Comparison of ENCODE assay signal across 8 cellular contexts in genomic region chr6:53794073-53794719, GRCh38. TPM values are rescaled to one million over a fixed set of nuclear protein-coding genes. Genes with fewer than 3 reads are reported as not detected.
A peak's percentile ranks its signal among the peaks of the same experiment; 100 is the strongest.
DNase-seq lines count a peak whose midpoint lies in the region; ATAC-seq and TF ChIP-seq lines count a peak whose summit lies in the region.

No MANE protein-coding gene starts in this region.

- ATAC-seq in GM19463 (IDR thresholded peaks at IDR 0.05; ENCODE audit: unreplicated experiment), result peak; percentile 50
- peak; percentile 42 for ATAC-seq in HG03521 (IDR thresholded peaks at IDR 0.05; ENCODE audit: unreplicated experiment)

- H3K27me3 ChIP-seq in OCI-LY3 (ENCODE audit: low read depth, low read length) (peaks cover 23% of the 10 kb centered on the region; the same call in 1 of the 2 replicates), testis (no peaks in the 10 kb centered on the region)

- peaks cover 50% of the 10 kb centered on the region for H3K36me3 Mint-ChIP-seq in Calu3 (ENCODE audit: insufficient read depth, unreplicated experiment)
- H3K36me3 Mint-ChIP-seq in nephron progenitor cell (ENCODE audit: low read depth), result peaks cover 7% of the 10 kb centered on the region

- H3K4me1 Mint-ChIP-seq in Calu3 (ENCODE audit: low read depth, unreplicated experiment), result peaks cover 53% of the 10 kb centered on the region
- H3K4me1 Mint-ChIP-seq in nephron progenitor cell, result peaks cover 38% of the 10 kb centered on the region

- H3K4me1 ChIP-seq in OCI-LY3 (ENCODE audit: low read length) (peaks cover 17% of the 10 kb centered on the region), testis (peaks cover 11% of the 10 kb centered on the region)

- H3K4me2 ChIP-seq in OCI-LY3 (ENCODE audit: low read length), result peak overlapping the region; percentile 93

- H3K79me2 ChIP-seq in OCI-LY3 (ENCODE audit: low read length), result peaks cover 7% of the 10 kb centered on the region; the same call in 1 of the 2 replicates

- no peaks in the 10 kb centered on the region for H3K9me3 Mint-ChIP-seq in Calu3 (ENCODE audit: low read depth, unreplicated experiment)
- H3K9me3 Mint-ChIP-seq in nephron progenitor cell, result peaks cover 20% of the 10 kb centered on the region

- H3K9me3 ChIP-seq in OCI-LY3 (ENCODE audit: insufficient read depth, low read length), result no peaks in the 10 kb centered on the region; the same call in 1 of the 2 replicates
- H3K9me3 ChIP-seq in testis, result no peaks in the 10 kb centered on the region

- H3K27me3 Mint-ChIP-seq in Calu3 (ENCODE audit: unreplicated experiment), result no peaks in the 10 kb centered on the region
- H3K27me3 Mint-ChIP-seq in nephron progenitor cell (ENCODE audit: low read depth, poor library complexity), result peaks cover 61% of the 10 kb centered on the region

- H3K27ac Mint-ChIP-seq in Calu3 (ENCODE audit: unreplicated experiment), result peak overlapping the region; percentile 91
- peak overlapping the region; percentile 28 for H3K27ac Mint-ChIP-seq in nephron progenitor cell

- no TSS peak for BruUV-seq in Calu3 (replicated peaks; lab: Mats Ljungman, UMichigan)

- DNase-seq in Calu3, result peak; percentile 75
- DNase-seq in activated T-helper 9 cell treated with anti-CD3 and anti-CD28 coated beads, Interleukin-2, amount 50 U/mL, for 16 hours (ENCODE audit: low read depth), result peak; percentile 28
- DNase-seq in fibroblast of the conjunctiva (ENCODE audit: low read depth), result peak; percentile 79
- DNase-seq in nephron progenitor cell, result peak; percentile 59
- peak; percentile 83 for DNase-seq in testis

- TF ChIP-seq POLR2A in testis (IDR thresholded peaks at IDR 0.05), result no peak

- H3K36me3 ChIP-seq in OCI-LY3 (replicated peaks; ENCODE audit: low read depth, low read length) (no peaks in the 10 kb centered on the region), testis (ENCODE audit: low read depth, missing control alignments) (no peaks in the 10 kb centered on the region)

- no peaks in the 10 kb centered on the region for H4K20me1 ChIP-seq in OCI-LY3 (ENCODE audit: insufficient read depth, low read length)

- peak overlapping the region; percentile 86 for H3K4me3 ChIP-seq in OCI-LY3 (ENCODE audit: low read length)
- peak overlapping the region; percentile 82 to 93 for H3K4me3 ChIP-seq in testis

- no peak for TF ChIP-seq CTCF in Calu3 (IDR thresholded peaks at IDR 0.05; ENCODE audit: unreplicated experiment)
- peak; percentile 50 for TF ChIP-seq CTCF in OCI-LY3 (IDR thresholded peaks at IDR 0.05; ENCODE audit: low read depth, low read length)
- no peak for TF ChIP-seq CTCF in nephron progenitor cell (IDR thresholded peaks at IDR 0.05)
- peak; percentile 32 to 50 (median 38) for TF ChIP-seq CTCF in testis (IDR thresholded peaks at IDR 0.05)

- H2AFZ ChIP-seq in OCI-LY3 (ENCODE audit: low read depth, low read length), result peak overlapping the region; percentile 85

- intact Hi-C loops in Calu3 (cut with micrococcal nuclease; ENCODE audit: unreplicated experiment) (loop anchor here (2.0 to 10.0 kb wide), 2 partner anchors 61 to 131 kb away; no protein-coding TSS in a partner anchor), testis (cut with DNase I; ENCODE audit: low total_unique reads) (loop anchor here (10.0 kb wide), 1 partner anchor 161 kb away; no protein-coding TSS in a partner anchor)

- peak overlapping the region; percentile 95 for H3K4me3 Mint-ChIP-seq in Calu3 (ENCODE audit: low read depth, unreplicated experiment)
- H3K4me3 Mint-ChIP-seq in nephron progenitor cell, result peak overlapping the region; percentile 99

- H3K9ac ChIP-seq in OCI-LY3 (ENCODE audit: low read length), result peak overlapping the region; percentile 61

- peak overlapping the region; percentile 51 for H3K27ac ChIP-seq in OCI-LY3 (ENCODE audit: low read length)
- peak overlapping the region; percentile 79 to 81 for H3K27ac ChIP-seq in testis

- 0 to 1% methylated on average over 20 to 30 of the region's 30 CpGs for WGBS in testis, 2 donors

- CTCF ChIA-PET in Calu3 (lab: Charles Lee), result interaction anchor here (0.6 to 4.8 kb wide), 15 partner anchors 17 to 1504 kb away, joined by 3 to 73 read pairs (median 5); no protein-coding TSS in a partner anchor

RNA-seq across cellular contexts. Expression of gene LRRC1, which starts 0.6 kb away (rescaled TPM):
- total RNA-seq in Calu3 (2022) (26.6 TPM in 2 replicates), testis (10 to 100 TPM; 34.1 to 36.5 TPM)
- polyA plus RNA-seq in testis (ENCODE audit: insufficient read depth, low read depth, low replicate concordance), result 29.5 TPM

Comparison
In these comparisons a context has a peak if more than half of its experiments do, and no peak if none do; other contexts are left out.
1. Peak in every context shown above with its lines: DNase-seq, ATAC-seq, H3K4me3 ChIP-seq and H3K27ac ChIP-seq.
2. DNase-seq: peak in every context shown above with its lines; median percentile 83 in testis; 79 in fibroblast of the conjunctiva; 75 in Calu3; 59 in nephron progenitor cell; 28 in activated T-helper 9 cell treated with anti-CD3 and anti-CD28 coated beads, Interleukin-2, amount 50 U/mL, for 16 hours.
3. CTCF ChIP-seq: peak in OCI-LY3 (single experiment) and testis (3 of 3); none in Calu3 (single experiment) and nephron progenitor cell (single experiment).